ENCODE assay signal across 10 cellular contexts in genomic region chr14:92653162-92653651, GRCh38.
DNase-seq lines count a peak whose midpoint lies in the region; ATAC-seq, FAIRE-seq and TF ChIP-seq lines count a peak whose summit lies in the region.
"Had no signal": no experiment of that assay in that cellular context is flagged by ENCODE, and none has a peak within 500 bp of the region (broad histone marks: within the 10 kb centered on the region; RNA-seq: fewer than 3 reads in every experiment).

No MANE protein-coding gene starts in this region.

- H3K27me3 Mint-ChIP-seq in CD14-positive monocyte (ENCODE audit: low read depth in 3 of 3), result peaks cover 0 to 3% (median 2%) of the 10 kb centered on the region in 3 donors

- peaks cover 71% of the 10 kb centered on the region for H3K4me1 Mint-ChIP-seq in CD14-positive monocyte

- H3K27ac ChIP-seq in neutrophil, result peak overlapping the region; percentile 100

- DNase-seq in CD14-positive monocyte (ENCODE audit: low spot score) (no peak), GM18507 (ENCODE audit: extremely low spot score, insufficient read length, low read depth) (no peak), NCI-H774 (lab: John Stamatoyannopoulos, UW) (no peak), HPDE6-E6E7 (ENCODE audit: extremely low spot score) (no peak), NCI-H69 (lab: John Stamatoyannopoulos, UW) (no peak)
- DNase-seq in activated naive CD4-positive, alpha-beta T cell treated with anti-CD3 and anti-CD28 coated beads, Interleukin-2, amount 50 U/mL, for 72 hours (ENCODE audit: low spot score in 2 of 2), result peak; percentile 31 to 61
- no peak for DNase-seq in activated effector memory CD4-positive, alpha-beta T cell treated with Interleukin-2 at 50 U/mL for 16 hours
- DNase-seq: left colon, NCI-H146 had no signal

- FAIRE-seq in GM18507 (lab: Jason Lieb, UNC), result peak; percentile 77

- H3K27ac Mint-ChIP-seq in CD14-positive monocyte, result peak overlapping the region; percentile 100
- H3K27ac Mint-ChIP-seq in activated naive CD4-positive, alpha-beta T cell treated with anti-CD3 and anti-CD28 coated beads, Interleukin-2, amount 50 U/mL, for 72 hours, result peak overlapping the region; percentile 75 to 96

- peaks cover 54 to 74% of the 10 kb centered on the region in 2 donors for H3K36me3 Mint-ChIP-seq in CD14-positive monocyte
- H3K36me3 Mint-ChIP-seq in activated naive CD4-positive, alpha-beta T cell treated with anti-CD3 and anti-CD28 coated beads, Interleukin-2, amount 50 U/mL, for 72 hours, result peaks cover 31 to 38% of the 10 kb centered on the region in 2 donors

- H3K36me3 ChIP-seq in neutrophil, result peaks cover 35% of the 10 kb centered on the region

- peak overlapping the region; percentile 100 for H3K4me3 Mint-ChIP-seq in CD14-positive monocyte

- no peaks in the 10 kb centered on the region for H3K9me3 ChIP-seq in neutrophil

- H3K4me3 ChIP-seq in neutrophil (ENCODE audit: low read depth in 1 of 2, low read length in 1 of 2), result peak overlapping the region; percentile 93 to 100

- H3K9me3 Mint-ChIP-seq in CD14-positive monocyte, result peaks cover 0 to 3% (median 0%) of the 10 kb centered on the region in 7 donors
- H3K9me3 Mint-ChIP-seq in activated naive CD4-positive, alpha-beta T cell treated with anti-CD3 and anti-CD28 coated beads, Interleukin-2, amount 50 U/mL, for 72 hours, result no peaks in the 10 kb centered on the region

- peak; percentile 11 to 26 for ATAC-seq in activated naive CD4-positive, alpha-beta T cell treated with anti-CD3 and anti-CD28 coated beads, Interleukin-2, amount 50 U/mL, for 72 hours
- ATAC-seq: left colon had no signal

- peaks cover 76 to 87% of the 10 kb centered on the region in 2 experiments for H3K4me1 ChIP-seq in neutrophil (ENCODE audit: control insufficient read depth in 1 of 2, insufficient read depth in 1 of 2, low read depth in 1 of 2, low read length in 1 of 2)

- intact Hi-C loops in CD14-positive monocyte (cut with micrococcal nuclease), result loop anchor here (5.0 to 10.0 kb wide), 4 partner anchors 68 to 256 kb away; partner anchors contain the start of gene RIN3 (in 1 of the 2)

- H3K27me3 ChIP-seq in neutrophil, result no peaks in the 10 kb centered on the region

- TF ChIP-seq CTCF in CD14-positive monocyte (IDR thresholded peaks at IDR 0.05), result no peak
- no peak for TF ChIP-seq CTCF in neutrophil (IDR thresholded peaks at IDR 0.05)

Comparison
In these comparisons a context has a peak if more than half of its experiments do, and no peak if none do; other contexts are left out.
1. DNase-seq: peak in activated naive CD4-positive, alpha-beta T cell treated with anti-CD3 and anti-CD28 coated beads, Interleukin-2, amount 50 U/mL, for 72 hours (2 of 2); none in CD14-positive monocyte (single experiment), GM18507 (single experiment), NCI-H774 (single experiment), HPDE6-E6E7 (single experiment), activated effector memory CD4-positive, alpha-beta T cell treated with Interleukin-2 at 50 U/mL for 16 hours (single experiment) and NCI-H69 (single experiment).